Comparison of ENCODE assay signal across 17 cellular contexts in genomic region chr17:38654411-38655398, GRCh38. TPM values are rescaled to one million over a fixed set of nuclear protein-coding genes. Genes with fewer than 3 reads are reported as not detected.
DNase-seq lines count a peak whose midpoint lies in the region; ATAC-seq, FAIRE-seq and TF ChIP-seq lines count a peak whose summit lies in the region.
"Had no signal": no experiment of that assay in that cellular context is flagged by ENCODE, and none has a peak within 500 bp of the region (broad histone marks: within the 10 kb centered on the region; RNA-seq: fewer than 3 reads in every experiment).

No MANE protein-coding gene starts in this region.

- H3K27ac ChIP-seq in kidney (ENCODE audit: low read depth in 2 of 2, low read length in 2 of 2), result no peak overlapping the region
- H3K27ac ChIP-seq: foreskin keratinocyte had no signal

- H3K9me3 Mint-ChIP-seq in activated CD8-positive, alpha-beta T cell treated with anti-CD3 and anti-CD28 coated beads, Interleukin-2, amount 10 ng/mL, durations not matched to agents 7 days and 5 days (ENCODE audit: insufficient read depth), result no peaks in the 10 kb centered on the region
- H3K9me3 Mint-ChIP-seq: brain; CD4-positive, alpha-beta T cell had no signal

- in situ Hi-C loops in HAP-1 (cut with MboI; ENCODE audit: low sequenced_read_pairs), result no loop called here

- POLR2A ChIA-PET in activated CD8-positive, alpha-beta T cell treated with anti-CD3 and anti-CD28 coated beads, Interleukin-2, amount 10 ng/mL, durations not matched to agents 7 days and 5 days (lab: Charles Lee), result interaction anchor here (1.2 kb wide), 1 partner anchor 12 kb away, joined by 3 read pairs; no protein-coding TSS in a partner anchor

- H3K4me1 ChIP-seq in kidney (ENCODE audit: control insufficient read depth in 1 of 2, insufficient read depth in 1 of 2, low read depth in 1 of 2, low read length in 2 of 2), result no peaks in the 10 kb centered on the region
- H3K4me1 ChIP-seq in HAP-1, result no peaks in the 10 kb centered on the region
- H3K4me1 ChIP-seq: foreskin keratinocyte had no signal

- H3K4me3 Mint-ChIP-seq in activated CD8-positive, alpha-beta T cell treated with anti-CD3 and anti-CD28 coated beads, Interleukin-2, amount 10 ng/mL, durations not matched to agents 7 days and 5 days, result no peak overlapping the region
- H3K4me3 Mint-ChIP-seq: CD4-positive, alpha-beta T cell had no signal

- H3K9ac ChIP-seq in kidney (ENCODE audit: low read length in 2 of 2), result no peak overlapping the region

- H3K4me3 ChIP-seq in GM12864 (ENCODE audit: low read depth, low read length) (peak overlapping the region; percentile 30), kidney (ENCODE audit: low read length in 2 of 2) (no peak overlapping the region), HAP-1 (no peak overlapping the region)

- no peaks in the 10 kb centered on the region for H3K36me3 Mint-ChIP-seq in activated CD8-positive, alpha-beta T cell treated with anti-CD3 and anti-CD28 coated beads, Interleukin-2, amount 10 ng/mL, durations not matched to agents 7 days and 5 days (ENCODE audit: low read depth)
- H3K36me3 Mint-ChIP-seq: brain had no signal

- DNase-seq in GM12864 (ENCODE audit: low read depth), result no peak
- DNase-seq in activated CD8-positive, alpha-beta T cell treated with anti-CD3 and anti-CD28 coated beads, Interleukin-2, amount 10 ng/mL, durations not matched to agents 7 days and 5 days, result no peak
- DNase-seq in sciatic nerve (ENCODE audit: low spot score), result peak; percentile 30
- DNase-seq in kidney, result no peak
- DNase-seq in HAP-1 (ENCODE audit: low spot score in 2 of 2), result no peak
- DNase-seq: CD4-positive, alpha-beta T cell; effector CD4-positive, alpha-beta T cell; foreskin keratinocyte; GDM1; NCI-H1417 treated with DMSO at 0.1 percent for 48 hours; Right ventricle myocardium superior had no signal

- TF ChIP-seq CTCF in GM12864 (IDR thresholded peaks at IDR 0.05; ENCODE audit: low read depth, low read length, missing control alignments), result no peak
- TF ChIP-seq CTCF in kidney (IDR thresholded peaks at IDR 0.05; ENCODE audit: borderline replicate concordance, extremely low read depth, insufficient read depth), result no peak

- no peak for FAIRE-seq in kidney (lab: Jason Lieb, UNC)
- FAIRE-seq: islet of Langerhans had no signal

- ATAC-seq in GM21717 (IDR thresholded peaks at IDR 0.05; ENCODE audit: unreplicated experiment) (peak; percentile 61), sciatic nerve (no peak), GM18870 (IDR thresholded peaks at IDR 0.05; ENCODE audit: unreplicated experiment) (no peak), GM19395 (IDR thresholded peaks at IDR 0.05; ENCODE audit: unreplicated experiment) (no peak)
- ATAC-seq in activated CD8-positive, alpha-beta T cell treated with anti-CD3 and anti-CD28 coated beads, Interleukin-2, amount 10 ng/mL, durations not matched to agents 7 days and 5 days, result peak; percentile 57
- ATAC-seq: foreskin keratinocyte, HCT116 had no signal

- intact Hi-C loops in sciatic nerve (cut with DNase I) (no loop called here), kidney (cut with DNase I) (no loop called here)

- H3K27me3 ChIP-seq in HAP-1 (ENCODE audit: low read depth), result no peaks in the 10 kb centered on the region

- H3K9me3 ChIP-seq in kidney (ENCODE audit: control insufficient read depth in 1 of 2, low read length in 2 of 2), result no peaks in the 10 kb centered on the region
- H3K9me3 ChIP-seq in HAP-1, result no peaks in the 10 kb centered on the region

- no peak overlapping the region for H3K27ac Mint-ChIP-seq in activated CD8-positive, alpha-beta T cell treated with anti-CD3 and anti-CD28 coated beads, Interleukin-2, amount 10 ng/mL, durations not matched to agents 7 days and 5 days
- H3K27ac Mint-ChIP-seq: CD4-positive, alpha-beta T cell had no signal

- H3K4me1 Mint-ChIP-seq in activated CD8-positive, alpha-beta T cell treated with anti-CD3 and anti-CD28 coated beads, Interleukin-2, amount 10 ng/mL, durations not matched to agents 7 days and 5 days (ENCODE audit: low read depth), result peaks cover 27% of the 10 kb centered on the region

- no peaks in the 10 kb centered on the region for H3K36me3 ChIP-seq in kidney (ENCODE audit: control insufficient read depth in 1 of 2, insufficient read depth in 2 of 2, low read length in 2 of 2)
- no peaks in the 10 kb centered on the region for H3K36me3 ChIP-seq in HAP-1 (replicated peaks)

- CTCF ChIA-PET in activated CD8-positive, alpha-beta T cell treated with anti-CD3 and anti-CD28 coated beads, Interleukin-2, amount 10 ng/mL, durations not matched to agents 7 days and 5 days (lab: Charles Lee), result interaction anchor here (0.8 to 3.2 kb wide), 9 partner anchors 8 to 520 kb away, joined by 3 to 15 read pairs (median 5); no protein-coding TSS in a partner anchor

- peaks cover 10% of the 10 kb centered on the region for H3K27me3 Mint-ChIP-seq in activated CD8-positive, alpha-beta T cell treated with anti-CD3 and anti-CD28 coated beads, Interleukin-2, amount 10 ng/mL, durations not matched to agents 7 days and 5 days (ENCODE audit: low read depth)

RNA-seq across cellular contexts. Expression of gene EPOP, which starts 20.1 kb away (rescaled TPM):
- total RNA-seq in activated CD8-positive, alpha-beta T cell treated with anti-CD3 and anti-CD28 coated beads, Interleukin-2, amount 10 ng/mL, durations not matched to agents 7 days and 5 days, result 10 to 100 TPM; 11.4 to 11.6 TPM
- total RNA-seq in sciatic nerve (1.5 TPM), kidney (1.3 TPM)
- polyA plus RNA-seq in kidney (ENCODE audit: insufficient read depth, low read depth, low replicate concordance), result 0.49 TPM

RNA-seq across cellular contexts. Expression of gene SRCIN1, which starts 49.0 kb away (rescaled TPM):
- under 1 TPM in 1 of 2 experiments, not detected in 1; 0.34 TPM for total RNA-seq in activated CD8-positive, alpha-beta T cell treated with anti-CD3 and anti-CD28 coated beads, Interleukin-2, amount 10 ng/mL, durations not matched to agents 7 days and 5 days
- total RNA-seq in sciatic nerve (4.5 TPM), kidney (6.1 TPM)
- 0.34 TPM for polyA plus RNA-seq in kidney (ENCODE audit: insufficient read depth, low read depth, low replicate concordance)

RNA-seq across cellular contexts. Expression of gene MLLT6, which starts 50.4 kb away (rescaled TPM):
- 100 to 1,000 TPM; 211 to 219 TPM for total RNA-seq in activated CD8-positive, alpha-beta T cell treated with anti-CD3 and anti-CD28 coated beads, Interleukin-2, amount 10 ng/mL, durations not matched to agents 7 days and 5 days
- total RNA-seq in sciatic nerve (202 TPM), kidney (199 TPM)
- polyA plus RNA-seq in kidney (ENCODE audit: insufficient read depth, low read depth, low replicate concordance), result 34.3 TPM

Comparison
In these comparisons a context has a peak if more than half of its experiments do, and no peak if none do; other contexts are left out.
1. ATAC-seq: peak in GM21717 (single experiment) and activated CD8-positive, alpha-beta T cell treated with anti-CD3 and anti-CD28 coated beads, Interleukin-2, amount 10 ng/mL, durations not matched to agents 7 days and 5 days (single experiment); none in sciatic nerve (single experiment), GM18870 (single experiment) and GM19395 (single experiment).